ENCODE assay signal across 8 cellular contexts in genomic region chr11:26753738-26754504, GRCh38. TPM values are rescaled to one million over a fixed set of nuclear protein-coding genes. Genes with fewer than 3 reads are reported as not detected.
DNase-seq lines count a peak whose midpoint lies in the region; ATAC-seq and TF ChIP-seq lines count a peak whose summit lies in the region.

No MANE protein-coding gene starts in this region.

- no peaks in the 10 kb centered on the region for H3K9me2 ChIP-seq in PC-9 (ENCODE audit: insufficient read depth)

- H3K27me3 ChIP-seq in KMS-11 (ENCODE audit: insufficient read depth, low read depth) (no peaks in the 10 kb centered on the region), PC-9 (ENCODE audit: insufficient read depth, low read depth) (no peaks in the 10 kb centered on the region)

- no peak overlapping the region for H2AFZ ChIP-seq in KMS-11 (ENCODE audit: low read depth)
- H2AFZ ChIP-seq in PC-9 = no peak overlapping the region

- no peaks in the 10 kb centered on the region for H3K9me3 Mint-ChIP-seq in nephron progenitor cell

- H3K4me1 Mint-ChIP-seq in nephron progenitor cell = peaks cover 20% of the 10 kb centered on the region
- H3K4me1 Mint-ChIP-seq in T-helper 17 cell = no peaks in the 10 kb centered on the region

- H3K4me3 Mint-ChIP-seq in nephron progenitor cell (no peak overlapping the region), T-helper 17 cell (no peak overlapping the region)

- CTCF ChIA-PET in PC-9 (lab: Charles Lee) = no interaction called here

- POLR2A ChIA-PET in PC-9 (lab: Charles Lee; ENCODE audit: unreplicated experiment) = no interaction called here

- no peaks in the 10 kb centered on the region for H4K20me1 ChIP-seq in KMS-11 (ENCODE audit: insufficient read depth)
- H4K20me1 ChIP-seq in PC-9 (ENCODE audit: insufficient read depth) = no peaks in the 10 kb centered on the region

- intact Hi-C loops in PC-9 (cut with micrococcal nuclease; ENCODE audit: unreplicated experiment) = loop anchor here (2.0 to 5.0 kb wide), 2 partner anchors 405 to 733 kb away; no protein-coding TSS in a partner anchor

- ATAC-seq in GM19452 (IDR thresholded peaks at IDR 0.05; ENCODE audit: unreplicated experiment) (peak; percentile 75), esophagus mucosa (peak; percentile 77), T-helper 17 cell (no peak)

- H3K79me2 ChIP-seq in KMS-11 (ENCODE audit: insufficient read depth, low read depth) (no peaks in the 10 kb centered on the region), PC-9 (ENCODE audit: low read depth) (no peaks in the 10 kb centered on the region)

- H3K4me2 ChIP-seq in KMS-11 = no peak overlapping the region
- no peak overlapping the region for H3K4me2 ChIP-seq in PC-9

- no TSS peak for BruUV-seq in PC-9 (replicated peaks; lab: Mats Ljungman, UMichigan)

- no peak overlapping the region for H3K9ac ChIP-seq in KMS-11

- H3K27ac ChIP-seq in KMS-11 (no peak overlapping the region), PC-9 (no peak overlapping the region)

- H3K27me3 Mint-ChIP-seq in nephron progenitor cell (ENCODE audit: low read depth, poor library complexity) (peaks cover 11% of the 10 kb centered on the region), T-helper 17 cell (no peaks in the 10 kb centered on the region)

- no peaks in the 10 kb centered on the region for H3K36me3 Mint-ChIP-seq in nephron progenitor cell (ENCODE audit: low read depth)
- H3K36me3 Mint-ChIP-seq in T-helper 17 cell (ENCODE audit: low read depth) = no peaks in the 10 kb centered on the region

- no peaks in the 10 kb centered on the region for H3K36me3 ChIP-seq in KMS-11 (ENCODE audit: insufficient read depth)
- no peaks in the 10 kb centered on the region for H3K36me3 ChIP-seq in PC-9 (ENCODE audit: low read depth)

- H3F3A ChIP-seq in PC-9 (ENCODE audit: insufficient read depth, low read depth) = no peaks in the 10 kb centered on the region

- DNase-seq in COLO668 (lab: John Stamatoyannopoulos, UW; ENCODE audit: unreplicated experiment) = peak; percentile 36
- DNase-seq in PC-9 = peak; percentile 8 to 38
- DNase-seq in nephron progenitor cell = peak; percentile 36
- DNase-seq in T-helper 17 cell = no peak
- no peak for DNase-seq in GM19238 (ENCODE audit: insufficient read length, low spot score)

- H3K4me3 ChIP-seq in KMS-11 (IDR thresholded peaks at IDR 0.05; ENCODE audit: insufficient read depth, low read depth, low read length) (no peak overlapping the region), PC-9 (no peak overlapping the region)

- H3K27ac Mint-ChIP-seq in nephron progenitor cell = no peak overlapping the region
- H3K27ac Mint-ChIP-seq in T-helper 17 cell = no peak overlapping the region

- H3K4me1 ChIP-seq in KMS-11 (ENCODE audit: low read depth, poor library complexity, severe bottlenecking) (peaks cover 11% of the 10 kb centered on the region), PC-9 (replicated peaks; ENCODE audit: insufficient read depth) (no peaks in the 10 kb centered on the region)

- TF ChIP-seq CTCF in KMS-11 (conservative IDR thresholded peaks at IDR 0.05; ENCODE audit: low read depth, low read length) (peak; percentile 83), PC-9 (conservative IDR thresholded peaks at IDR 0.05) (peak; percentile 83), nephron progenitor cell (IDR thresholded peaks at IDR 0.05) (peak; percentile 76)

- H3K9me3 ChIP-seq in PC-9 (ENCODE audit: insufficient read depth, low read depth) (no peaks in the 10 kb centered on the region), T-helper 17 cell (ENCODE audit: control insufficient read depth, low read length, poor library complexity, severe bottlenecking) (no peaks in the 10 kb centered on the region)

RNA-seq across cellular contexts. Expression of gene SLC5A12, which starts 32.1 kb away (rescaled TPM):
- total RNA-seq in PC-9 (2021) = not detected in 2 replicates
- total RNA-seq in esophagus mucosa = not detected
- not detected for total RNA-seq in T-helper 17 cell

Comparison
In these comparisons a context has a peak if more than half of its experiments do, and no peak if none do; other contexts are left out.
1. DNase-seq: peak in COLO668 (single experiment), PC-9 (2 of 2) and nephron progenitor cell (single experiment); none in T-helper 17 cell (0 of 3) and GM19238 (single experiment).
2. Peak in every context shown above with its lines, with median percentiles within 50 percentile points of each other: CTCF ChIP-seq.